8 cellular contexts compared by ENCODE assay signal in genomic region chr18:3412528-3412927, GRCh38. TPM values are rescaled to one million over a fixed set of nuclear protein-coding genes. Genes with fewer than 3 reads are reported as not detected.
A peak's percentile ranks its signal among the peaks of the same experiment; 100 is the strongest.
DNase-seq lines count a peak whose midpoint lies in the region; ATAC-seq and TF ChIP-seq lines count a peak whose summit lies in the region.
"Not testable (repeated sequence)": the region's sequence is repeated elsewhere in the genome, so short reads cannot be mapped to it uniquely, and the experiment has no call there.

No MANE protein-coding gene starts in this region.

- H3K4me1 Mint-ChIP-seq in CD4-positive, alpha-beta memory T cell: peaks cover 2 to 10% (median 6%) of the 10 kb centered on the region in 4 donors
- H3K4me1 Mint-ChIP-seq in activated CD8-positive, alpha-beta memory T cell treated with anti-CD3 and anti-CD28 coated beads, Interleukin-2, amount 10 ng/mL, durations not matched to agents 7 days and 5 days: not testable (repeated sequence)

- intact Hi-C loops in CD4-positive, alpha-beta memory T cell (cut with micrococcal nuclease): loop anchor here (2.0 kb wide), 1 partner anchor 36 kb away; no protein-coding TSS in a partner anchor
- intact Hi-C loops in psoas muscle (cut with DNase I): not testable (repeated sequence)

- not testable (repeated sequence) for H3K9me3 Mint-ChIP-seq in CD4-positive, alpha-beta memory T cell; activated CD8-positive, alpha-beta memory T cell treated with anti-CD3 and anti-CD28 coated beads, Interleukin-2, amount 10 ng/mL, durations not matched to agents 7 days and 5 days (ENCODE audit: low read depth)

- not testable (repeated sequence) for H3K36me3 Mint-ChIP-seq in CD4-positive, alpha-beta memory T cell; activated CD8-positive, alpha-beta memory T cell treated with anti-CD3 and anti-CD28 coated beads, Interleukin-2, amount 10 ng/mL, durations not matched to agents 7 days and 5 days

- H3K4me3 ChIP-seq in CD4-positive, alpha-beta memory T cell (ENCODE audit: low read length in 2 of 2): not testable (repeated sequence)
- peak overlapping the region; percentile 35 for H3K4me3 ChIP-seq in psoas muscle

- POLR2A ChIA-PET in CD4-positive, alpha-beta memory T cell (lab: Charles Lee; ENCODE audit: partially characterized antibody): interaction anchor here (0.8 to 1.3 kb wide), 2 partner anchors 35 to 41 kb away, joined by 3 to 4 read pairs; no protein-coding TSS in a partner anchor

- not testable (repeated sequence) for H3K27ac ChIP-seq in CD4-positive, alpha-beta memory T cell (ENCODE audit: low read depth, low read length); psoas muscle
- H3K27ac ChIP-seq in foreskin keratinocyte: peak overlapping the region; percentile 39

- not testable (repeated sequence) for H3K36me3 ChIP-seq in CD4-positive, alpha-beta memory T cell (ENCODE audit: insufficient read depth, low read length); psoas muscle (ENCODE audit: insufficient read depth in 1 of 2, low read depth in 1 of 2)

- peak overlapping the region in 6 of 8 donors; percentile 31 to 79 (median 66) for H3K4me3 Mint-ChIP-seq in CD4-positive, alpha-beta memory T cell
- not testable (repeated sequence) for H3K4me3 Mint-ChIP-seq in activated CD8-positive, alpha-beta memory T cell treated with anti-CD3 and anti-CD28 coated beads, Interleukin-2, amount 10 ng/mL, durations not matched to agents 7 days and 5 days

- TF ChIP-seq CTCF in foreskin keratinocyte (conservative IDR thresholded peaks at IDR 0.05); psoas muscle (IDR thresholded peaks at IDR 0.05): not testable (repeated sequence)

- peak overlapping the region in 2 of 7 donors; percentile 37 to 78 for H3K27ac Mint-ChIP-seq in CD4-positive, alpha-beta memory T cell
- H3K27ac Mint-ChIP-seq in activated CD8-positive, alpha-beta memory T cell treated with anti-CD3 and anti-CD28 coated beads, Interleukin-2, amount 10 ng/mL, durations not matched to agents 7 days and 5 days: not testable (repeated sequence)

- ATAC-seq in HG03378 (IDR thresholded peaks at IDR 0.05; ENCODE audit: unreplicated experiment): peak; percentile 55
- ATAC-seq in activated CD8-positive, alpha-beta memory T cell treated with anti-CD3 and anti-CD28 coated beads, Interleukin-2, amount 10 ng/mL, durations not matched to agents 7 days and 5 days: peak; percentile 42
- peak; percentile 96 for ATAC-seq in foreskin keratinocyte
- ATAC-seq in psoas muscle: not testable (repeated sequence)

- CTCF ChIA-PET in CD4-positive, alpha-beta memory T cell (lab: Charles Lee; ENCODE audit: partially characterized antibody): interaction anchor here (1.6 kb wide), 1 partner anchor 42 kb away, joined by 7 read pairs; no protein-coding TSS in a partner anchor
- CTCF ChIA-PET in activated CD8-positive, alpha-beta memory T cell treated with anti-CD3 and anti-CD28 coated beads, Interleukin-2, amount 10 ng/mL, durations not matched to agents 7 days and 5 days (lab: Charles Lee): interaction anchor here (1.5 kb wide), 1 partner anchor 18 kb away, joined by 4 read pairs; no protein-coding TSS in a partner anchor

- not testable (repeated sequence) for H3K9me3 ChIP-seq in CD4-positive, alpha-beta memory T cell (ENCODE audit: control insufficient read depth in 1 of 2, low read length in 2 of 2); psoas muscle

- 71 to 81% (median 78%) methylated on average over 9 of the region's 9 CpGs for WGBS in psoas muscle, 3 donors

- H3K4me1 ChIP-seq in CD4-positive, alpha-beta memory T cell (ENCODE audit: insufficient read depth, low read length); psoas muscle: not testable (repeated sequence)
- peaks cover 14% of the 10 kb centered on the region for H3K4me1 ChIP-seq in foreskin keratinocyte

- H3K27me3 ChIP-seq in CD4-positive, alpha-beta memory T cell (ENCODE audit: insufficient read depth, low read length); foreskin keratinocyte; psoas muscle (ENCODE audit: insufficient read depth in 3 of 3, low read length in 2 of 3): not testable (repeated sequence)

- not testable (repeated sequence) for H3K27me3 Mint-ChIP-seq in CD4-positive, alpha-beta memory T cell; activated CD8-positive, alpha-beta memory T cell treated with anti-CD3 and anti-CD28 coated beads, Interleukin-2, amount 10 ng/mL, durations not matched to agents 7 days and 5 days

- DNase-seq in CD4-positive, alpha-beta memory T cell; psoas muscle: not testable (repeated sequence)
- DNase-seq in RPMI7951 (ENCODE audit: low read depth) (peak; percentile 78), amniotic epithelial cell (ENCODE audit: low read depth) (peak; percentile 76), foreskin keratinocyte (peak; percentile 87 to 96)
- peak; percentile 42 for DNase-seq in activated CD8-positive, alpha-beta memory T cell treated with anti-CD3 and anti-CD28 coated beads, Interleukin-2, amount 10 ng/mL, durations not matched to agents 7 days and 5 days
- peak; percentile 51 for DNase-seq in stimulated activated CD8-positive, alpha-beta memory T cell treated with anti-CD3 and anti-CD28 coated beads, Interleukin-4, amount 100 ng/mL, for 48 hours

RNA-seq across cellular contexts. Expression of gene TGIF1, which starts 37.4 kb away (rescaled TPM):
- 10 to 100 TPM; 90.0 to 95.1 TPM for total RNA-seq in CD4-positive, alpha-beta memory T cell
- 10 to 100 TPM; 69.6 to 85.8 TPM for polyA plus RNA-seq in CD4-positive, alpha-beta memory T cell
- total RNA-seq in RPMI7951 (2014; rRNA removed; shearing (Covaris generic)): 90.4 and 91.7 TPM in 2 replicates
- total RNA-seq in activated CD8-positive, alpha-beta memory T cell treated with anti-CD3 and anti-CD28 coated beads, Interleukin-2, amount 10 ng/mL, durations not matched to agents 7 days and 5 days: 10 to 100 TPM in 1 of 2 experiments, 1 to 10 TPM in 1; 9.7 to 19.0 TPM
- 80.1 and 83.4 TPM in 2 replicates for total RNA-seq in foreskin keratinocyte
- 48.7 and 55.4 TPM in 2 replicates for polyA plus RNA-seq in foreskin keratinocyte
- total RNA-seq in psoas muscle: 10 to 100 TPM; 18.2 to 81.2 (median 61.5) TPM
- polyA plus RNA-seq in psoas muscle: 100 to 1,000 TPM in 1 of 3 donors, 10 to 100 TPM in 2; 18.7 to 200 (median 22.5) TPM
